ENCODE assay signal across 16 cellular contexts in the genomic region with DNA sequence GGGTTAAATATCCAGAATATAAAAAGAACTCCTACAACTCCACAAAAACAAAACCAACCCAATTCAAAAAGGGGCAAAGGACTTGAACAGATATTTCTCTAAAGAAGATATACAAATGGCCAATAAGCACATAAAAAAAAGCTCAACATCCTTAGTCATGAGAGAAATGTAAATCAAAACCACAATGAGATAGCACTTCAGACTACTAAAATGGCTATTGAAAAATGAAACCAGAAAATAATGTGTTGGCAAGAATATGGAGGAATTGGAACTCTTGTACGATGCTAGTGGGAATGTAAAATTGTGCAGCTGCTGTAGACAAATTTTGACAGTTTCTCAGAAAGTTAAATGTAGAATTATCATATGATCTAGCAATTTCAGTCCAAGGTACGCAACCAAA. TPM values are rescaled to one million over a fixed set of nuclear protein-coding genes. Genes with fewer than 3 reads are reported as not detected.
"Had no signal": no experiment of that assay in that cellular context is flagged by ENCODE, and none has a peak within 500 bp of the region (broad histone marks: within the 10 kb centered on the region; RNA-seq: fewer than 3 reads in every experiment).

No MANE protein-coding gene starts in this region.

- H3K36me3 ChIP-seq: right atrium auricular region had no signal

- H3K9me3 ChIP-seq: right atrium auricular region had no signal

- H3K27me3 ChIP-seq: right atrium auricular region had no signal

- H3K4me1 ChIP-seq: right atrium auricular region had no signal

- DNase-seq: activated CD4-positive, alpha-beta T cell treated with anti-CD3 and anti-CD28 coated beads, Interleukin-2, amount 10 ng/mL, durations not matched to agents 7 days and 5 days; activated CD8-positive, alpha-beta memory T cell treated with anti-CD3 and anti-CD28 coated beads for 24 hours; activated gamma-delta T cell treated with Interleukin-2 at 50 U/mL for 16 hours; activated naive CD8-positive, alpha-beta T cell treated with anti-CD3 and anti-CD28 coated beads for 36 hours; cerebellar nuclear complex; effector memory CD4-positive, alpha-beta T cell; occipital lobe; small intestine; stimulated activated CD4-positive, alpha-beta T cell treated with anti-CD3 and anti-CD28 coated beads, Interleukin-4, amount 100 ng/mL, for 24 hours; stimulated activated naive CD4-positive, alpha-beta T cell; substantia nigra; T-helper 9 cell; trophoblast cell had no signal

- H3K4me3 ChIP-seq: right atrium auricular region had no signal

- H3K27ac ChIP-seq: epithelial cell of prostate, right atrium auricular region had no signal

RNA-seq across cellular contexts. Expression of gene KY, which starts 29.0 kb away (rescaled TPM):
- total RNA-seq: activated CD4-positive, alpha-beta T cell treated with anti-CD3 and anti-CD28 coated beads, Interleukin-2, amount 10 ng/mL, durations not matched to agents 7 days and 5 days; activated naive CD8-positive, alpha-beta T cell treated with anti-CD3 and anti-CD28 coated beads for 36 hours; mesenteric fat pad had no signal
